In the genomic region with DNA sequence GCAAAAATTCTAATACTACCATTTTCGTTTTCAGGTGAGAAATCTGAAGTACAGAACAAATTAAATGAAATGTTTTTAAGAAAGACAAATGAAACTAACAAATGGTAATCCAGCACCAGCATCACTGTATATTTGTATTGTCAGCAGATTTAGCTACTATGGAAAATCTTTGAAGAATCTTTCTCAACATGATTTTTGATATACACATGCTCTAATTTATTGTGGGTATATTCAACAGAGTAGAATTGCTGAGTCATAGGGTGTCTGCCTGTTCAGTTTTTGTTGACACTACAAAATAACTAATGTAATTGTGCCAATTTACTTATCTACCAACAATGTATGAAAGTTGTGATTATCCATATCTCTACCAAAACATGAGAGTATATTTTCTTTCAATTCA, we compare ENCODE assay signal across 24 cellular contexts.
"Had no signal": no experiment of that assay in that cellular context is flagged by ENCODE, and none has a peak within 500 bp of the region (broad histone marks: within the 10 kb centered on the region; RNA-seq: fewer than 3 reads in every experiment).

No MANE protein-coding gene starts in this region.

- H3K9ac ChIP-seq: neural progenitor cell, parathyroid adenoma had no signal

- DNase-seq: activated CD4-positive, alpha-beta memory T cell treated with anti-CD3 and anti-CD28 coated beads, Interleukin-2, amount 10 ng/mL, durations not matched to agents 7 days and 5 days; activated CD4-positive, alpha-beta T cell treated with anti-CD3 and anti-CD28 coated beads, Interleukin-2, amount 10 ng/mL, durations not matched to agents 7 days and 5 days; activated CD4-positive, CD25-positive, alpha-beta regulatory T cell treated with anti-CD3 and anti-CD28 coated beads, Interleukin-2, amount 50 U/mL, for 72 hours; activated naive CD8-positive, alpha-beta T cell treated with anti-CD3 and anti-CD28 coated beads, Interleukin-2, amount 50 U/mL, for 24 hours; activated T-cell treated with anti-CD3 and anti-CD28 coated beads, Interleukin-2, amount 50 U/mL, for 4 hours; amygdala; effector CD8-positive, alpha-beta T cell; gastrocnemius medialis; glutamatergic neuron; islet precursor cell; left ventricle myocardium inferior; mesendoderm; natural killer cell; occipital lobe; right cardiac atrium; stimulated activated CD4-positive, alpha-beta T cell treated with anti-CD3 and anti-CD28 coated beads, Interleukin-2, amount 100 ng/mL, for 48 hours; stimulated activated naive CD4-positive, alpha-beta T cell treated with Interleukin-2 at 50 U/mL for 16 hours; T1000; WERI-Rb-1 had no signal

- H3K4me1 ChIP-seq: gastrocnemius medialis, left ventricle myocardium inferior, neural progenitor cell, parathyroid adenoma, tibial nerve had no signal

- ATAC-seq: activated naive CD8-positive, alpha-beta T cell treated with anti-CD3 and anti-CD28 coated beads, Interleukin-2, amount 50 U/mL, for 24 hours; activated T-cell treated with anti-CD3 and anti-CD28 coated beads, Interleukin-2, amount 50 U/mL, for 4 hours; gastrocnemius medialis; natural killer cell; right cardiac atrium had no signal

- H3K27me3 ChIP-seq: gastrocnemius medialis, hepatocyte, neural progenitor cell, tibial nerve had no signal

- H3K4me3 ChIP-seq: gastrocnemius medialis, hepatocyte, left ventricle myocardium inferior, lung, neural progenitor cell, tibial nerve had no signal

- H3K27ac ChIP-seq: gastrocnemius medialis, hepatocyte, left ventricle myocardium inferior, neural progenitor cell, parathyroid adenoma, tibial nerve, WERI-Rb-1 had no signal

- H3K4me2 ChIP-seq: hepatocyte, neural progenitor cell had no signal

- H3K9me3 ChIP-seq: gastrocnemius medialis, tibial nerve had no signal

- H3K36me3 ChIP-seq: gastrocnemius medialis, left ventricle myocardium inferior, neural progenitor cell, tibial nerve, WERI-Rb-1 had no signal

- H2AFZ ChIP-seq: hepatocyte, neural progenitor cell, parathyroid adenoma had no signal

- H3K79me2 ChIP-seq: hepatocyte, parathyroid adenoma had no signal
